ENCODE assay signal across 2 cellular contexts in genomic region chr18:56900195-56901094, GRCh38.
A peak's percentile ranks its signal among the peaks of the same experiment; 100 is the strongest.
TF ChIP-seq lines count a peak whose summit lies in the region.

No MANE protein-coding gene starts in this region.

TF ChIP-seq in liver, 16 proteins besides CTCF, POLR2A, EP300 and RAD21 (continued from another document):
- no peak for TF ChIP-seq ZBTB33 (IDR thresholded peaks at IDR 0.05)
- TF ChIP-seq, protein P1, sequence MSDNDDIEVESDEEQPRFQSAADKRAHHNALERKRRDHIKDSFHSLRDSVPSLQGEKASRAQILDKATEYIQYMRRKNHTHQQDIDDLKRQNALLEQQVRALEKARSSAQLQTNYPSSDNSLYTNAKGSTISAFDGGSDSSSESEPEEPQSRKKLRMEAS (IDR thresholded peaks at IDR 0.05) = no peak
- TF ChIP-seq FOXA2 (IDR thresholded peaks at IDR 0.05) = peak; percentile 89
- TF ChIP-seq YY1 (IDR thresholded peaks at IDR 0.05) = peak; percentile 49
- peak; percentile 63 for TF ChIP-seq FOXA1 (IDR thresholded peaks at IDR 0.05)
- no peak for TF ChIP-seq JUND (IDR thresholded peaks at IDR 0.05)
- peak; percentile 35 for TF ChIP-seq SP1 (IDR thresholded peaks at IDR 0.05)
- TF ChIP-seq ATF3 (IDR thresholded peaks at IDR 0.05) = peak; percentile 79
- peak; percentile 39 for TF ChIP-seq HNF4G (IDR thresholded peaks at IDR 0.05)
- peak; percentile 71 to 77 for TF ChIP-seq HNF4A (conservative IDR thresholded peaks at IDR 0.05)
- no peak for TF ChIP-seq TAF1 (conservative IDR thresholded peaks at IDR 0.05)
- TF ChIP-seq, protein P2, sequence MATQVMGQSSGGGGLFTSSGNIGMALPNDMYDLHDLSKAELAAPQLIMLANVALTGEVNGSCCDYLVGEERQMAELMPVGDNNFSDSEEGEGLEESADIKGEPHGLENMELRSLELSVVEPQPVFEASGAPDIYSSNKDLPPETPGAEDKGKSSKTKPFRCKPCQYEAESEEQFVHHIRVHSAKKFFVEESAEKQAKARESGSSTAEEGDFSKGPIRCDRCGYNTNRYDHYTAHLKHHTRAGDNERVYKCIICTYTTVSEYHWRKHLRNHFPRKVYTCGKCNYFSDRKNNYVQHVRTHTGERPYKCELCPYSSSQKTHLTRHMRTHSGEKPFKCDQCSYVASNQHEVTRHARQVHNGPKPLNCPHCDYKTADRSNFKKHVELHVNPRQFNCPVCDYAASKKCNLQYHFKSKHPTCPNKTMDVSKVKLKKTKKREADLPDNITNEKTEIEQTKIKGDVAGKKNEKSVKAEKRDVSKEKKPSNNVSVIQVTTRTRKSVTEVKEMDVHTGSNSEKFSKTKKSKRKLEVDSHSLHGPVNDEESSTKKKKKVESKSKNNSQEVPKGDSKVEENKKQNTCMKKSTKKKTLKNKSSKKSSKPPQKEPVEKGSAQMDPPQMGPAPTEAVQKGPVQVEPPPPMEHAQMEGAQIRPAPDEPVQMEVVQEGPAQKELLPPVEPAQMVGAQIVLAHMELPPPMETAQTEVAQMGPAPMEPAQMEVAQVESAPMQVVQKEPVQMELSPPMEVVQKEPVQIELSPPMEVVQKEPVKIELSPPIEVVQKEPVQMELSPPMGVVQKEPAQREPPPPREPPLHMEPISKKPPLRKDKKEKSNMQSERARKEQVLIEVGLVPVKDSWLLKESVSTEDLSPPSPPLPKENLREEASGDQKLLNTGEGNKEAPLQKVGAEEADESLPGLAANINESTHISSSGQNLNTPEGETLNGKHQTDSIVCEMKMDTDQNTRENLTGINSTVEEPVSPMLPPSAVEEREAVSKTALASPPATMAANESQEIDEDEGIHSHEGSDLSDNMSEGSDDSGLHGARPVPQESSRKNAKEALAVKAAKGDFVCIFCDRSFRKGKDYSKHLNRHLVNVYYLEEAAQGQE (IDR thresholded peaks at IDR 0.05) = peak; percentile 17
- no peak for TF ChIP-seq NR2F2 (IDR thresholded peaks at IDR 0.05)

TF ChIP-seq in HepG2, 621 proteins besides CTCF, POLR2A, EP300 and RAD21 (continued from another document):
- TF ChIP-seq, protein P3, sequence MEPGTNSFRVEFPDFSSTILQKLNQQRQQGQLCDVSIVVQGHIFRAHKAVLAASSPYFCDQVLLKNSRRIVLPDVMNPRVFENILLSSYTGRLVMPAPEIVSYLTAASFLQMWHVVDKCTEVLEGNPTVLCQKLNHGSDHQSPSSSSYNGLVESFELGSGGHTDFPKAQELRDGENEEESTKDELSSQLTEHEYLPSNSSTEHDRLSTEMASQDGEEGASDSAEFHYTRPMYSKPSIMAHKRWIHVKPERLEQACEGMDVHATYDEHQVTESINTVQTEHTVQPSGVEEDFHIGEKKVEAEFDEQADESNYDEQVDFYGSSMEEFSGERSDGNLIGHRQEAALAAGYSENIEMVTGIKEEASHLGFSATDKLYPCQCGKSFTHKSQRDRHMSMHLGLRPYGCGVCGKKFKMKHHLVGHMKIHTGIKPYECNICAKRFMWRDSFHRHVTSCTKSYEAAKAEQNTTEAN (CRISPR knock-in tag; conservative IDR thresholded peaks at IDR 0.05) = no peak
- TF ChIP-seq ZBTB3 (CRISPR knock-in tag; IDR thresholded peaks at IDR 0.05; ENCODE audit: borderline replicate concordance, low read depth) = no peak
- TF ChIP-seq, protein P4, sequence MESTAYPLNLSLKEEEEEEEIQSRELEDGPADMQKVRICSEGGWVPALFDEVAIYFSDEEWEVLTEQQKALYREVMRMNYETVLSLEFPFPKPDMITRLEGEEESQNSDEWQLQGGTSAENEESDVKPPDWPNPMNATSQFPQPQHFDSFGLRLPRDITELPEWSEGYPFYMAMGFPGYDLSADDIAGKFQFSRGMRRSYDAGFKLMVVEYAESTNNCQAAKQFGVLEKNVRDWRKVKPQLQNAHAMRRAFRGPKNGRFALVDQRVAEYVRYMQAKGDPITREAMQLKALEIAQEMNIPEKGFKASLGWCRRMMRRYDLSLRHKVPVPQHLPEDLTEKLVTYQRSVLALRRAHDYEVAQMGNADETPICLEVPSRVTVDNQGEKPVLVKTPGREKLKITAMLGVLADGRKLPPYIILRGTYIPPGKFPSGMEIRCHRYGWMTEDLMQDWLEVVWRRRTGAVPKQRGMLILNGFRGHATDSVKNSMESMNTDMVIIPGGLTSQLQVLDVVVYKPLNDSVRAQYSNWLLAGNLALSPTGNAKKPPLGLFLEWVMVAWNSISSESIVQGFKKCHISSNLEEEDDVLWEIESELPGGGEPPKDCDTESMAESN (CRISPR knock-in tag; conservative IDR thresholded peaks at IDR 0.05) = no peak
- no peak for TF ChIP-seq ZKSCAN1 (IDR thresholded peaks at IDR 0.05; ENCODE audit: low read length)
